ENCODE assay signal across 37 cellular contexts in genomic region chr19:15892012-15892411, GRCh38. TPM values are rescaled to one million over a fixed set of nuclear protein-coding genes. Genes with fewer than 3 reads are reported as not detected.
"Had no signal": no experiment of that assay in that cellular context is flagged by ENCODE, and none has a peak within 500 bp of the region (broad histone marks: within the 10 kb centered on the region; RNA-seq: fewer than 3 reads in every experiment).

No MANE protein-coding gene starts in this region.

- H3K4me2 ChIP-seq: smooth muscle cell had no signal

- H2AFZ ChIP-seq: parathyroid adenoma had no signal

- H3K27me3 ChIP-seq: neutrophil, ovary, testis, transverse colon, upper lobe of right lung, uterus had no signal

- H3K36me3 Mint-ChIP-seq: naive thymus-derived CD8-positive, alpha-beta T cell; natural killer cell treated with Interleukin-12 subunit alpha and Interleukin-12 subunit beta and Interleukin-15 and Interleukin-18, amount 100 ng/mL, for 72 hours; stimulated activated memory B cell treated with anti-CD40 and anti-IgM and Interleukin-4, amounts not matched to agents 10 μg/mL and 1 μg/mL and 100 μg/mL, for 72 hours had no signal

- H3K27me3 Mint-ChIP-seq: progenitor cell of endocrine pancreas; stimulated activated naive CD8-positive, alpha-beta T cell treated with anti-CD3 and anti-CD28 coated beads, Interleukin-15, amount 100 ng/mL, for 72 hours; type B pancreatic cell had no signal

- H3K9ac ChIP-seq: parathyroid adenoma had no signal

- H3K4me1 Mint-ChIP-seq: nephron progenitor cell; neural crest cell; stimulated activated memory B cell treated with anti-CD40 and anti-IgM and Interleukin-4, amounts not matched to agents 10 μg/mL and 1 μg/mL and 100 μg/mL, for 72 hours; stimulated activated naive CD8-positive, alpha-beta T cell treated with anti-CD3 and anti-CD28 coated beads, Interleukin-15, amount 100 ng/mL, for 72 hours had no signal

- H3K27ac ChIP-seq: neutrophil, ovary, parathyroid adenoma, psoas muscle, skin epidermis, spleen, suprapubic skin, testis, tibial artery, transverse colon, upper lobe of right lung, uterus had no signal

- DNase-seq: naive thymus-derived CD8-positive, alpha-beta T cell; nephron progenitor cell; nucleus accumbens; ovary; posterior cingulate gyrus; psoas muscle; right cardiac atrium; spleen; stimulated activated CD4-positive, alpha-beta T cell treated with anti-CD3 and anti-CD28 coated beads, Interleukin-12 subunit alpha, Interleukin-12 subunit beta, amount 100 ng/mL, for 4 hours; stimulated activated CD4-positive, alpha-beta T cell treated with anti-CD3 and anti-CD28 coated beads, Interleukin-1b, Interleukin-23, amount 100 ng/mL, for 48 hours; stimulated activated CD4-positive, alpha-beta T cell treated with anti-CD3 and anti-CD28 coated beads, Interleukin-4, amount 100 ng/mL, for 1 hour; stimulated activated CD4-positive, alpha-beta T cell treated with anti-CD3 and anti-CD28 coated beads, Interleukin-4, amount 100 ng/mL, for 4 hours; stimulated activated CD8-positive, alpha-beta memory T cell treated with anti-CD3 and anti-CD28 coated beads, Interleukin-4, amount 100 ng/mL, for 48 hours; stimulated activated naive CD4-positive, alpha-beta T cell; stimulated activated naive CD8-positive, alpha-beta T cell treated with anti-CD3 and anti-CD28 coated beads, Interleukin-15, amount 100 ng/mL, for 72 hours; stimulated activated naive CD8-positive, alpha-beta T cell treated with anti-CD3 and anti-CD28 coated beads, Interleukin-15, Interleukin-2, amounts not matched to agents 100 U/mL and 50 U/mL, for 24 hours; substantia nigra; testis; tibial artery; transverse colon; upper lobe of right lung; uterus had no signal

- H3K79me2 ChIP-seq: parathyroid adenoma had no signal

- H3K36me3 ChIP-seq: neutrophil, ovary, spleen, suprapubic skin, tibial artery, transverse colon, upper lobe of right lung, uterus had no signal

- ATAC-seq: naive thymus-derived CD8-positive, alpha-beta T cell; natural killer cell treated with Interleukin-12 subunit alpha and Interleukin-12 subunit beta and Interleukin-15 and Interleukin-18, amount 100 ng/mL, for 72 hours; psoas muscle; right cardiac atrium; sciatic nerve; stimulated activated memory B cell treated with anti-CD40 and anti-IgM and Interleukin-4, amounts not matched to agents 10 μg/mL and 1 μg/mL and 100 μg/mL, for 72 hours; stimulated activated naive CD8-positive, alpha-beta T cell treated with anti-CD3 and anti-CD28 coated beads, Interleukin-15, amount 100 ng/mL, for 72 hours; stimulated activated naive CD8-positive, alpha-beta T cell treated with anti-CD3 and anti-CD28 coated beads, Interleukin-15, Interleukin-2, amounts not matched to agents 100 U/mL and 50 U/mL, for 24 hours; upper lobe of right lung had no signal

- H3K4me3 Mint-ChIP-seq: naive thymus-derived CD8-positive, alpha-beta T cell; natural killer cell treated with Interleukin-12 subunit alpha and Interleukin-12 subunit beta and Interleukin-15 and Interleukin-18, amount 100 ng/mL, for 72 hours; nephron progenitor cell; neural crest cell; stimulated activated memory B cell treated with anti-CD40 and anti-IgM and Interleukin-4, amounts not matched to agents 10 μg/mL and 1 μg/mL and 100 μg/mL, for 72 hours; stimulated activated naive CD8-positive, alpha-beta T cell treated with anti-CD3 and anti-CD28 coated beads, Interleukin-15, amount 100 ng/mL, for 72 hours; type B pancreatic cell had no signal

- H3K9me3 Mint-ChIP-seq: naive thymus-derived CD8-positive, alpha-beta T cell; natural killer cell treated with Interleukin-12 subunit alpha and Interleukin-12 subunit beta and Interleukin-15 and Interleukin-18, amount 100 ng/mL, for 72 hours; stimulated activated naive CD8-positive, alpha-beta T cell treated with anti-CD3 and anti-CD28 coated beads, Interleukin-15, amount 100 ng/mL, for 72 hours had no signal

- H3K4me1 ChIP-seq: parathyroid adenoma, psoas muscle, spleen, suprapubic skin, testis, tibial artery, upper lobe of right lung, uterus had no signal

- H3K9me3 ChIP-seq: neutrophil, ovary, psoas muscle, spleen, suprapubic skin, testis, tibial artery, transverse colon, upper lobe of right lung, uterus had no signal

- H3K4me3 ChIP-seq: ovary, psoas muscle, skin epidermis, smooth muscle cell, spleen, suprapubic skin, testis, tibial artery, transverse colon, upper lobe of right lung, uterus had no signal

- H3K27ac Mint-ChIP-seq: naive thymus-derived CD8-positive, alpha-beta T cell; natural killer cell treated with Interleukin-12 subunit alpha and Interleukin-12 subunit beta and Interleukin-15 and Interleukin-18, amount 100 ng/mL, for 72 hours; nephron progenitor cell; progenitor cell of endocrine pancreas; stimulated activated memory B cell treated with anti-CD40 and anti-IgM and Interleukin-4, amounts not matched to agents 10 μg/mL and 1 μg/mL and 100 μg/mL, for 72 hours; stimulated activated naive CD8-positive, alpha-beta T cell treated with anti-CD3 and anti-CD28 coated beads, Interleukin-15, amount 100 ng/mL, for 72 hours; type B pancreatic cell had no signal

RNA-seq across cellular contexts. Expression of gene CYP4F2, which starts 5.9 kb away (rescaled TPM):
- total RNA-seq: naive thymus-derived CD8-positive, alpha-beta T cell; natural killer cell treated with Interleukin-12 subunit alpha and Interleukin-12 subunit beta and Interleukin-15 and Interleukin-18, amount 100 ng/mL, for 72 hours; neural crest cell; omental fat pad; progenitor cell of endocrine pancreas; psoas muscle; right cardiac atrium; sciatic nerve; smooth muscle cell; upper lobe of right lung; urinary bladder had no signal
- polyA plus RNA-seq: naive thymus-derived CD8-positive, alpha-beta T cell; ovary; right cardiac atrium; smooth muscle cell; spleen had no signal

RNA-seq across cellular contexts. Expression of gene CYP4F11, which starts 42.3 kb away (rescaled TPM):
- total RNA-seq: naive thymus-derived CD8-positive, alpha-beta T cell; natural killer cell treated with Interleukin-12 subunit alpha and Interleukin-12 subunit beta and Interleukin-15 and Interleukin-18, amount 100 ng/mL, for 72 hours; neural crest cell; progenitor cell of endocrine pancreas; smooth muscle cell had no signal
- polyA plus RNA-seq: naive thymus-derived CD8-positive, alpha-beta T cell; smooth muscle cell had no signal

RNA-seq across cellular contexts. Expression of gene OR10H4, which starts 56.8 kb away (rescaled TPM):
- total RNA-seq: naive thymus-derived CD8-positive, alpha-beta T cell; natural killer cell treated with Interleukin-12 subunit alpha and Interleukin-12 subunit beta and Interleukin-15 and Interleukin-18, amount 100 ng/mL, for 72 hours; neural crest cell; omental fat pad; ovary; progenitor cell of endocrine pancreas; psoas muscle; renal cortical epithelial cell; right cardiac atrium; sciatic nerve; smooth muscle cell; spleen; suprapubic skin; transverse colon; upper lobe of right lung; urinary bladder; uterus had no signal
- polyA plus RNA-seq: naive thymus-derived CD8-positive, alpha-beta T cell; ovary; psoas muscle; right cardiac atrium; smooth muscle cell; spleen; thymus; urinary bladder had no signal
